ENCODE assay signal across 13 cellular contexts in genomic region chr1:160942926-160943325, GRCh38. TPM values are rescaled to one million over a fixed set of nuclear protein-coding genes. Genes with fewer than 3 reads are reported as not detected.
DNase-seq lines count a peak whose midpoint lies in the region; ATAC-seq, FAIRE-seq and TF ChIP-seq lines count a peak whose summit lies in the region.
"Had no signal": no experiment of that assay in that cellular context is flagged by ENCODE, and none has a peak within 500 bp of the region (broad histone marks: within the 10 kb centered on the region; RNA-seq: fewer than 3 reads in every experiment).

No MANE protein-coding gene starts in this region.

- H3K4me3 ChIP-seq in K562 (no peak overlapping the region), mucosa of descending colon (no peak overlapping the region)

- no peaks in the 10 kb centered on the region for H3K79me2 ChIP-seq in K562 (ENCODE audit: control insufficient read depth, insufficient read depth, low read length)

- no peaks in the 10 kb centered on the region for H3K9me1 ChIP-seq in K562 (ENCODE audit: control insufficient read depth, insufficient read depth, low read length)

- H3K4me2 ChIP-seq in K562 (ENCODE audit: insufficient read depth, low read length), result no peak overlapping the region

- no TSS peak for BruUV-seq in K562 (replicated peaks; lab: Mats Ljungman, UMichigan)

- WGBS in K562 (ENCODE audit: insufficient coverage, low coverage, missing lambda C conversion rate), result 4% methylated on average over 3 of the region's 3 CpGs

- intact Hi-C loops in K562 (cut with micrococcal nuclease), result loop anchor here (1.0 kb wide), 1 partner anchor 47 kb away; no protein-coding TSS in a partner anchor
- intact Hi-C loops in mucosa of descending colon (cut with DNase I, micrococcal nuclease), result no loop called here

- in situ Hi-C loops in K562 (cut with MboI), result no loop called here

- H3K36me3 ChIP-seq in K562 (ENCODE audit: control insufficient read depth, insufficient read depth, low read length), result no peaks in the 10 kb centered on the region
- H3K36me3 ChIP-seq in mucosa of descending colon (ENCODE audit: low read depth), result no peaks in the 10 kb centered on the region

- peaks cover 8% of the 10 kb centered on the region; the same call in 1 of the 2 replicates for H4K20me1 ChIP-seq in K562 (replicated peaks; ENCODE audit: control insufficient read depth, insufficient read depth, low read length)

- H3K4me1 ChIP-seq in K562 (replicated peaks in 1 of 2; ENCODE audit: control insufficient read depth in 2 of 2, insufficient read depth in 2 of 2, low read length in 2 of 2), result peaks cover 6 to 13% of the 10 kb centered on the region in 2 experiments; a peak in 3 of 5 replicates
- H3K4me1 ChIP-seq in mucosa of descending colon (ENCODE audit: low read depth), result no peaks in the 10 kb centered on the region

- peaks cover 2 to 10% of the 10 kb centered on the region in 2 experiments; a peak in 3 of 5 replicates for H3K27me3 ChIP-seq in K562 (ENCODE audit: control insufficient read depth in 2 of 2, insufficient read depth in 2 of 2, low read length in 2 of 2)

- no peak for TF ChIP-seq POLR2A in K562 (conservative IDR thresholded peaks at IDR 0.05)

- no peak overlapping the region for H3K27ac ChIP-seq in K562 (ENCODE audit: extremely low read depth, low read depth, low read length)

- ATAC-seq in K562 (peak; percentile 76), mucosa of descending colon (peak; percentile 52), HG03469 (IDR thresholded peaks at IDR 0.05; ENCODE audit: unreplicated experiment) (no peak)

- peak in 2 of 3 experiments; percentile 7 to 57 for DNase-seq in NCI-H1417 (lab: John Stamatoyannopoulos, UW)
- DNase-seq in NCI-H1417 treated with DMSO at 0.1 percent for 48 hours (lab: John Stamatoyannopoulos, UW), result no peak
- peak in 1 of 4 experiments; percentile 16 for DNase-seq in K562 (ENCODE audit: extremely low read depth in 1 of 4, low spot score in 3 of 4)
- no peak for DNase-seq in mucosa of descending colon
- no peak for DNase-seq in SKM-1 (lab: John Stamatoyannopoulos, UW; ENCODE audit: unreplicated experiment)
- no peak for DNase-seq in GF-D8 (lab: John Stamatoyannopoulos, UW)
- DNase-seq: trophoblast cell had no signal

- CTCF ChIA-PET in K562 (lab: Yijun Ruan, JAX; ENCODE audit: low intra/inter-chr PET ratio), result interaction anchor here (0.7 kb wide), 1 partner anchor 195 kb away, joined by 3 read pairs; no protein-coding TSS in a partner anchor

- no peak overlapping the region for H2AFZ ChIP-seq in K562 (ENCODE audit: low read depth, low read length)

- TF ChIP-seq EP300 in Ishikawa (IDR thresholded peaks at IDR 0.05; ENCODE audit: borderline replicate concordance) (no peak), K562 (IDR thresholded peaks at IDR 0.05; ENCODE audit: low read length) (no peak)

- TF ChIP-seq CTCF in K562 (IDR thresholded peaks at IDR 0.05 in 2 of 3, conservative IDR thresholded peaks at IDR 0.05 in 1 of 3; ENCODE audit: insufficient read depth in 2 of 3, low read depth in 1 of 3, low read length in 3 of 3), result peak; percentile 18 to 45 (median 39); a peak in 4 of 6 replicates
- no peak for TF ChIP-seq CTCF in mucosa of descending colon (IDR thresholded peaks at IDR 0.05)

- no peak for FAIRE-seq in K562 (lab: Jason Lieb, UNC)

- H3K9ac ChIP-seq in K562 (ENCODE audit: insufficient read depth in 1 of 2, low read depth in 2 of 2, low read length in 2 of 2), result no peak overlapping the region

- no peaks in the 10 kb centered on the region for H3K9me3 ChIP-seq in K562 (replicated peaks; ENCODE audit: control insufficient read depth, insufficient read depth, low read depth, low read length)
- no peaks in the 10 kb centered on the region for H3K9me3 ChIP-seq in mucosa of descending colon

- TF ChIP-seq RAD21 in Ishikawa (IDR thresholded peaks at IDR 0.05; ENCODE audit: low read depth), result peak; percentile 26
- peak in 1 of 2 experiments; percentile 52; a peak in 2 of 4 replicates for TF ChIP-seq RAD21 in K562 (CRISPR knock-in tag; conservative IDR thresholded peaks at IDR 0.05 in 1 of 2, IDR thresholded peaks at IDR 0.05 in 1 of 2)

- POLR2A ChIA-PET in K562 (lab: Yijun Ruan, JAX), result no interaction called here

TF ChIP-seq in Ishikawa, 13 proteins besides CTCF, POLR2A, EP300 and RAD21:
- TF ChIP-seq CREB1 (IDR thresholded peaks at IDR 0.05; ENCODE audit: low read depth), result no peak
- no peak for TF ChIP-seq TAF1 (IDR thresholded peaks at IDR 0.05; ENCODE audit: low read depth)
- no peak for TF ChIP-seq CEBPB (IDR thresholded peaks at IDR 0.05)
- no peak for TF ChIP-seq TCF12 (IDR thresholded peaks at IDR 0.05; ENCODE audit: low read depth)
- TF ChIP-seq ZBTB7A (IDR thresholded peaks at IDR 0.05; ENCODE audit: low read depth), result no peak
- no peak for TF ChIP-seq NFIC (IDR thresholded peaks at IDR 0.05)
- no peak for TF ChIP-seq TEAD4 (IDR thresholded peaks at IDR 0.05)
- no peak for TF ChIP-seq FOXM1 (IDR thresholded peaks at IDR 0.05; ENCODE audit: borderline replicate concordance, low read depth)
- no peak for TF ChIP-seq EGR1 (IDR thresholded peaks at IDR 0.05)

TF ChIP-seq in K562, 482 proteins besides CTCF, POLR2A, EP300 and RAD21:
- TF ChIP-seq SMC3 (conservative IDR thresholded peaks at IDR 0.05; ENCODE audit: insufficient read depth, low read depth, low read length) (0 out of 2 replicates have a peak, but pooled peaks have one; percentile 6), PHB2 (IDR thresholded peaks at IDR 0.05; ENCODE audit: low read depth) (no peak), HIVEP1 (CRISPR knock-in tag; IDR thresholded peaks at IDR 0.05) (no peak)
- TF ChIP-seq, protein P1, sequence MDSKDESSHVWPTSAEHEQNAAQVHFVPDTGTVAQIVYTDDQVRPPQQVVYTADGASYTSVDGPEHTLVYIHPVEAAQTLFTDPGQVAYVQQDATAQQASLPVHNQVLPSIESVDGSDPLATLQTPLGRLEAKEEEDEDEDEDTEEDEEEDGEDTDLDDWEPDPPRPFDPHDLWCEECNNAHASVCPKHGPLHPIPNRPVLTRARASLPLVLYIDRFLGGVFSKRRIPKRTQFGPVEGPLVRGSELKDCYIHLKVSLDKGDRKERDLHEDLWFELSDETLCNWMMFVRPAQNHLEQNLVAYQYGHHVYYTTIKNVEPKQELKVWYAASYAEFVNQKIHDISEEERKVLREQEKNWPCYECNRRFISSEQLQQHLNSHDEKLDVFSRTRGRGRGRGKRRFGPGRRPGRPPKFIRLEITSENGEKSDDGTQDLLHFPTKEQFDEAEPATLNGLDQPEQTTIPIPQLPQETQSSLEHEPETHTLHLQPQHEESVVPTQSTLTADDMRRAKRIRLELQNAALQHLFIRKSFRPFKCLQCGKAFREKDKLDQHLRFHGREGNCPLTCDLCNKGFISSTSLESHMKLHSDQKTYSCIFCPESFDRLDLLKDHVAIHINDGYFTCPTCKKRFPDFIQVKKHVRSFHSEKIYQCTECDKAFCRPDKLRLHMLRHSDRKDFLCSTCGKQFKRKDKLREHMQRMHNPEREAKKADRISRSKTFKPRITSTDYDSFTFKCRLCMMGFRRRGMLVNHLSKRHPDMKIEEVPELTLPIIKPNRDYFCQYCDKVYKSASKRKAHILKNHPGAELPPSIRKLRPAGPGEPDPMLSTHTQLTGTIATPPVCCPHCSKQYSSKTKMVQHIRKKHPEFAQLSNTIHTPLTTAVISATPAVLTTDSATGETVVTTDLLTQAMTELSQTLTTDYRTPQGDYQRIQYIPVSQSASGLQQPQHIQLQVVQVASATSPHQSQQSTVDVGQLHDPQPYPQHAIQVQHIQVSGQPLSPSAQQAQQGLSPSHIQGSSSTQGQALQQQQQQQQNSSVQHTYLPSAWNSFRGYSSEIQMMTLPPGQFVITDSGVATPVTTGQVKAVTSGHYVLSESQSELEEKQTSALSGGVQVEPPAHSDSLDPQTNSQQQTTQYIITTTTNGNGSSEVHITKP (IDR thresholded peaks at IDR 0.05; ENCODE audit: partially characterized antibody), result peak; percentile 63

RNA-seq across cellular contexts. Expression of gene ITLN2, which starts 11.7 kb away (rescaled TPM):
- total RNA-seq in K562 (2011; cell fraction: chromatin; rRNA removed; ENCODE audit: low replicate concordance), result not detected in 2 replicates
- total RNA-seq in K562 (2011; cell fraction: nucleolus; rRNA removed), result not detected in 2 replicates
- not detected in 2 replicates for total RNA-seq in K562 (2011; cell fraction: nucleoplasm; rRNA removed)
- total RNA-seq in K562 (2014; rRNA removed) (not detected in 2 replicates), K562 (2014; rRNA removed; fragmentation: Illumina TruSeq; extraction: Trizol) (not detected in 2 replicates), K562 (2015; rRNA removed; fragmentation: Illumina TruSeq; extraction: Trizol) (not detected in 2 replicates), K562 (2021) (not detected in 2 replicates), mucosa of descending colon (not detected)
- polyA plus RNA-seq in K562 (2011; rRNA removed) (not detected in 2 replicates), K562 (2014; fragmentation: Illumina TruSeq; extraction: Trizol) (not detected in 2 replicates), K562 (2014; fragmentation: Nextera tagmentation; extraction: Ambion mirVana) (not detected), K562 (2014; rRNA removed) (not detected in 2 replicates)
- not detected in 2 replicates for polyA plus RNA-seq in K562 (2011; cell fraction: cytosol; rRNA removed)
- not detected in 2 replicates for polyA plus RNA-seq in K562 (2011; cell fraction: nucleus; rRNA removed)
- polyA plus RNA-seq in K562 (2012), result not detected in 2 replicates
- not detected in 2 replicates for polyA minus RNA-seq in K562 (2011; rRNA and poly(A)+ RNA removed)
- polyA minus RNA-seq in K562 (2011; cell fraction: cytosol; rRNA and poly(A)+ RNA removed), result not detected in 2 replicates
- polyA minus RNA-seq in K562 (2011; cell fraction: nucleus; rRNA and poly(A)+ RNA removed), result not detected in 2 replicates
- total RNA-seq: activated T-helper 1 cell treated with anti-CD3 and anti-CD28 coated beads, Interleukin-12 subunit alpha, Interleukin-12 subunit beta, Interleukin-2, Interleukin-4 antibody, amounts not matched to agents 30 ng/mL and 10 ng/mL and 1 ng/mL, durations not matched to agents 14 hours and 24 hours and 36 hours; cerebellum; T-helper 2 cell treated with Interferon-gamma antibody and Interleukin-4, amounts not matched to agents 100 ng/mL and 5 ng/mL, for 36 hours had no signal

RNA-seq across cellular contexts. Expression of gene ITLN1, which starts 57.9 kb away (rescaled TPM):
- not detected in 2 replicates for total RNA-seq in K562 (2011; cell fraction: chromatin; rRNA removed; ENCODE audit: low replicate concordance)
- total RNA-seq in K562 (2011; cell fraction: nucleolus; rRNA removed), result not detected in 2 replicates
- not detected in 2 replicates for total RNA-seq in K562 (2011; cell fraction: nucleoplasm; rRNA removed)
- total RNA-seq in K562 (2014; rRNA removed) (not detected in 2 replicates), K562 (2014; rRNA removed; fragmentation: Illumina TruSeq; extraction: Trizol) (not detected in 2 replicates), K562 (2015; rRNA removed; fragmentation: Illumina TruSeq; extraction: Trizol) (not detected in 2 replicates), K562 (2021) (not detected in 2 replicates), mucosa of descending colon (100 to 1,000 TPM; 103 to 254 (median 221) TPM)
- polyA plus RNA-seq in K562 (2011; rRNA removed) (not detected in 2 replicates), K562 (2014; fragmentation: Illumina TruSeq; extraction: Trizol) (not detected in 2 replicates), K562 (2014; fragmentation: Nextera tagmentation; extraction: Ambion mirVana) (not detected), K562 (2014; rRNA removed) (not detected in 2 replicates)
- not detected in 2 replicates for polyA plus RNA-seq in K562 (2011; cell fraction: cytosol; rRNA removed)
- not detected in 2 replicates for polyA plus RNA-seq in K562 (2011; cell fraction: nucleus; rRNA removed)
- not detected in 2 replicates for polyA plus RNA-seq in K562 (2012)
- polyA minus RNA-seq in K562 (2011; rRNA and poly(A)+ RNA removed), result not detected in 2 replicates
- not detected in 2 replicates for polyA minus RNA-seq in K562 (2011; cell fraction: cytosol; rRNA and poly(A)+ RNA removed)
- not detected in 2 replicates for polyA minus RNA-seq in K562 (2011; cell fraction: nucleus; rRNA and poly(A)+ RNA removed)
- total RNA-seq: activated T-helper 1 cell treated with anti-CD3 and anti-CD28 coated beads, Interleukin-12 subunit alpha, Interleukin-12 subunit beta, Interleukin-2, Interleukin-4 antibody, amounts not matched to agents 30 ng/mL and 10 ng/mL and 1 ng/mL, durations not matched to agents 14 hours and 24 hours and 36 hours; neural crest cell; T-helper 2 cell treated with Interferon-gamma antibody and Interleukin-4, amounts not matched to agents 100 ng/mL and 5 ng/mL, for 36 hours had no signal

Comparison
In these comparisons a context has a peak if more than half of its experiments do, and no peak if none do; other contexts are left out.
1. DNase-seq: peak in NCI-H1417 (2 of 3); none in NCI-H1417 treated with DMSO at 0.1 percent for 48 hours (single experiment), mucosa of descending colon (0 of 3), SKM-1 (single experiment) and GF-D8 (single experiment).
2. RNA of gene ITLN1, which starts 57.9 kb away (total RNA-seq): 103 to 254 TPM in mucosa of descending colon; not detected in K562; every median in the first group is over 10 times any median in the second.